19 cellular contexts compared by ENCODE assay signal in the genomic region with DNA sequence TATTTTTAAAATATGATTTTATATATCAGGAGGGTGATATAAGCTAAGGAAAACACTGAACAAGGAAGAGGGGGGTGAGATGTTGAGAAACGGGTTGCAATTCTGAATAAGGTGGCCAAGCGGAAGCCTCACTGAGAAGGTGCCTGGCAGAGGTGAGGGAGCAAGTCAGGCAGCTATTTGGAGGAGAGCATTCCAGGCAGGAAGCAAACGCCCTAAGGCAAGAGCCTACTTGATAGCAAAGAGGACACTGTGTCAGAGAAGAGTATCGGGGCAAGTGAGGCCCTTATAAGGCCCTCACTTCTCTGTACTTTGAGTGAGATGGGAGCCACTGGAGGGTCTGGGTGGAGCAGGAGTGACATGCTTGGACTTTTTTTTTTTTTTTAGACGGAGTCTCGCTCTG. TPM values are rescaled to one million over a fixed set of nuclear protein-coding genes. Genes with fewer than 3 reads are reported as not detected.
DNase-seq lines count a peak whose midpoint lies in the region; ATAC-seq and TF ChIP-seq lines count a peak whose summit lies in the region.
"Had no signal": no experiment of that assay in that cellular context is flagged by ENCODE, and none has a peak within 500 bp of the region (broad histone marks: within the 10 kb centered on the region; RNA-seq: fewer than 3 reads in every experiment).

No MANE protein-coding gene starts in this region.

- peaks cover 5% of the 10 kb centered on the region for H3K36me3 Mint-ChIP-seq in T-helper 17 cell (ENCODE audit: low read depth)
- H3K36me3 Mint-ChIP-seq: CD8-positive, alpha-beta memory T cell; IgD-negative memory B cell had no signal

- H3K36me3 ChIP-seq in upper lobe of right lung, result no peaks in the 10 kb centered on the region
- H3K36me3 ChIP-seq: HAP-1 had no signal

- ATAC-seq in T-helper 17 cell (no peak), upper lobe of right lung (peak; percentile 90), GM18870 (IDR thresholded peaks at IDR 0.05; ENCODE audit: unreplicated experiment) (no peak), GM18861 (IDR thresholded peaks at IDR 0.05; ENCODE audit: unreplicated experiment) (no peak)

- H3K9me3 ChIP-seq in T-helper 17 cell (ENCODE audit: control insufficient read depth, low read length, poor library complexity, severe bottlenecking) (no peaks in the 10 kb centered on the region), upper lobe of right lung (no peaks in the 10 kb centered on the region)
- H3K9me3 ChIP-seq: HAP-1 had no signal

- H3K4me3 Mint-ChIP-seq in T-helper 17 cell, result no peak overlapping the region
- H3K4me3 Mint-ChIP-seq: IgD-negative memory B cell had no signal

- peak overlapping the region; percentile 21 for H3K27ac Mint-ChIP-seq in T-helper 17 cell
- H3K27ac Mint-ChIP-seq: CD8-positive, alpha-beta memory T cell had no signal

- no peak overlapping the region for H3K27ac ChIP-seq in upper lobe of right lung
- H3K27ac ChIP-seq in caudate nucleus (ENCODE audit: low read depth, low read length), result no peak overlapping the region

- no peaks in the 10 kb centered on the region for H3K27me3 ChIP-seq in upper lobe of right lung

- peaks cover 13% of the 10 kb centered on the region for H3K4me1 Mint-ChIP-seq in T-helper 17 cell

- peaks cover 18% of the 10 kb centered on the region for H3K27me3 Mint-ChIP-seq in T-helper 17 cell
- H3K27me3 Mint-ChIP-seq: IgD-negative memory B cell had no signal

- intact Hi-C loops in upper lobe of right lung (cut with DNase I), result no loop called here

- DNase-seq in activated effector memory CD4-positive, alpha-beta T cell treated with anti-CD3 and anti-CD28 coated beads, Interleukin-2, amount 50 U/mL, for 16 hours, result peak; percentile 17
- no peak for DNase-seq in activated effector memory CD4-positive, alpha-beta T cell treated with Interleukin-2 at 50 U/mL for 16 hours
- DNase-seq in T-helper 17 cell (no peak), islet precursor cell (peak; percentile 86), upper lobe of right lung (no peak), caudate nucleus (lab: John Stamatoyannopoulos, UW) (no peak)
- DNase-seq: C1 segment of cervical spinal cord; CD8-positive, alpha-beta memory T cell; DMS79; Kasumi-1; MM.1S; NCI-H1092; NCI-H1436 treated with DMSO at 0.1 percent for 48 hours; NCI-H2081; NCI-H524 had no signal

- TF ChIP-seq CTCF in upper lobe of right lung (IDR thresholded peaks at IDR 0.05), result no peak

- no peaks in the 10 kb centered on the region for H3K4me1 ChIP-seq in upper lobe of right lung
- H3K4me1 ChIP-seq: HAP-1 had no signal

- no peak overlapping the region for H3K4me3 ChIP-seq in upper lobe of right lung
- H3K4me3 ChIP-seq: HAP-1 had no signal

RNA-seq across cellular contexts. Expression of a gene that starts 8.0 kb away (rescaled TPM):
- total RNA-seq in T-helper 17 cell, result 10 to 100 TPM; 13.7 to 20.9 TPM
- 362 TPM for total RNA-seq in upper lobe of right lung

Comparison
In these comparisons a context has a peak if more than half of its experiments do, and no peak if none do; other contexts are left out.
1. DNase-seq: peak in activated effector memory CD4-positive, alpha-beta T cell treated with anti-CD3 and anti-CD28 coated beads, Interleukin-2, amount 50 U/mL, for 16 hours (single experiment) and islet precursor cell (single experiment); none in activated effector memory CD4-positive, alpha-beta T cell treated with Interleukin-2 at 50 U/mL for 16 hours (single experiment), T-helper 17 cell (0 of 3), upper lobe of right lung (single experiment) and caudate nucleus (0 of 61).
2. RNA of a gene that starts 8.0 kb away (total RNA-seq): 362 TPM in upper lobe of right lung (single experiment); 13.7 to 20.9 TPM in T-helper 17 cell; every median in the first group is over 10 times any median in the second.